Comparison of ENCODE assay signal across 28 cellular contexts in genomic region chr6:131443014-131443413, GRCh38.
DNase-seq lines count a peak whose midpoint lies in the region; ATAC-seq and TF ChIP-seq lines count a peak whose summit lies in the region.
"Had no signal": no experiment of that assay in that cellular context is flagged by ENCODE, and none has a peak within 500 bp of the region (broad histone marks: within the 10 kb centered on the region; RNA-seq: fewer than 3 reads in every experiment).

No MANE protein-coding gene starts in this region.

- H3K4me1 ChIP-seq in osteoblast (ENCODE audit: insufficient read depth, low read length), result no peaks in the 10 kb centered on the region
- H3K4me1 ChIP-seq: BLaER1 treated with 17β-estradiol and CSF1 and Interleukin-3, amounts not matched to agents 10 nM and 100 nM; gastroesophageal sphincter; right lobe of liver; SJSA1; vagina had no signal

- ATAC-seq in T-cell (replicated peaks in 1 of 4) (peak in 3 of 4 experiments; percentile 47 to 56 (median 52)), HG02759 (IDR thresholded peaks at IDR 0.05; ENCODE audit: unreplicated experiment) (no peak)
- ATAC-seq: gastroesophageal sphincter; left colon; right lobe of liver; stimulated activated memory B cell treated with anti-CD40 and anti-IgM and Interleukin-4, amounts not matched to agents 10 μg/mL and 1 μg/mL and 100 μg/mL, for 72 hours had no signal

- DNase-seq in activated naive CD4-positive, alpha-beta T cell treated with anti-CD3 and anti-CD28 coated beads for 36 hours, result no peak
- no peak for DNase-seq in activated naive CD4-positive, alpha-beta T cell (lab: John Stamatoyannopoulos, UW)
- DNase-seq in T-cell (no peak), osteoblast (ENCODE audit: insufficient read length, low spot score, missing footprints) (peak; percentile 5), hypothalamus (lab: John Stamatoyannopoulos, UW) (no peak), substantia nigra (lab: John Stamatoyannopoulos, UW) (no peak)
- DNase-seq: cerebellar nuclear complex, hippocampal formation, left colon, mammary epithelial cell, NCI-H1417 treated with DMSO at 0.1 percent for 48 hours, NCI-H2081 treated with DMSO at 0.1 percent for 48 hours, NCI-H446, NCI-H774, right lobe of liver had no signal

- TF ChIP-seq CTCF in osteoblast (IDR thresholded peaks at IDR 0.05; ENCODE audit: extremely low read depth, low read depth, low read length), result no peak

- H2AFZ ChIP-seq in osteoblast (ENCODE audit: low read length), result no peak overlapping the region

- H3K27ac ChIP-seq in osteoblast (ENCODE audit: low read depth, low read length) (no peak overlapping the region), substantia nigra (ENCODE audit: low read depth, low read length, poor library complexity, severe bottlenecking) (no peak overlapping the region)
- H3K27ac ChIP-seq: BLaER1 treated with 17β-estradiol and CSF1 and Interleukin-3, amounts not matched to agents 10 nM and 100 nM; gastroesophageal sphincter; HL-60; KMS-11; neutrophil; right lobe of liver; SJSA1; thoracic aorta; vagina had no signal

- peaks cover 57% of the 10 kb centered on the region for H3K4me1 Mint-ChIP-seq in activated naive CD4-positive, alpha-beta T cell treated with anti-CD3 and anti-CD28 coated beads for 36 hours (ENCODE audit: low read depth)
- H3K4me1 Mint-ChIP-seq in T-cell, result peaks cover 62 to 68% (median 64%) of the 10 kb centered on the region in 3 donors
- H3K4me1 Mint-ChIP-seq in activated naive CD8-positive, alpha-beta T cell (ENCODE audit: low read depth), result peaks cover 72% of the 10 kb centered on the region
- H3K4me1 Mint-ChIP-seq: stimulated activated memory B cell treated with anti-CD40 and anti-IgM and Interleukin-4, amounts not matched to agents 10 μg/mL and 1 μg/mL and 100 μg/mL, for 72 hours had no signal

- H3K9me3 Mint-ChIP-seq in activated naive CD4-positive, alpha-beta T cell treated with anti-CD3 and anti-CD28 coated beads for 36 hours, result peaks cover 1% of the 10 kb centered on the region
- H3K9me3 Mint-ChIP-seq in T-cell, result peaks cover 0 to 12% (median 2%) of the 10 kb centered on the region in 3 donors
- peaks cover 11% of the 10 kb centered on the region for H3K9me3 Mint-ChIP-seq in activated naive CD8-positive, alpha-beta T cell (ENCODE audit: low read depth)
- H3K9me3 Mint-ChIP-seq: immature natural killer cell; stimulated activated memory B cell treated with anti-CD40 and anti-IgM and Interleukin-4, amounts not matched to agents 10 μg/mL and 1 μg/mL and 100 μg/mL, for 72 hours had no signal

- no peaks in the 10 kb centered on the region for H3K79me2 ChIP-seq in osteoblast (ENCODE audit: insufficient read depth, low read length)

- peak overlapping the region; percentile 83 for H3K4me3 Mint-ChIP-seq in activated naive CD4-positive, alpha-beta T cell treated with anti-CD3 and anti-CD28 coated beads for 36 hours
- peak overlapping the region; percentile 75 to 83 (median 81) for H3K4me3 Mint-ChIP-seq in T-cell
- H3K4me3 Mint-ChIP-seq in activated naive CD8-positive, alpha-beta T cell, result peak overlapping the region; percentile 88
- H3K4me3 Mint-ChIP-seq: immature natural killer cell; stimulated activated memory B cell treated with anti-CD40 and anti-IgM and Interleukin-4, amounts not matched to agents 10 μg/mL and 1 μg/mL and 100 μg/mL, for 72 hours had no signal

- no peak overlapping the region for H3K4me3 ChIP-seq in osteoblast (ENCODE audit: insufficient read depth, low read length)
- H3K4me3 ChIP-seq: BLaER1 treated with 17β-estradiol and CSF1 and Interleukin-3, amounts not matched to agents 10 nM and 100 nM; gastroesophageal sphincter; right lobe of liver; SJSA1; thoracic aorta; vagina had no signal

- no peak overlapping the region for H3K4me2 ChIP-seq in osteoblast (ENCODE audit: insufficient read depth, low read length)
- H3K4me2 ChIP-seq: BLaER1 treated with 17β-estradiol and CSF1 and Interleukin-3, amounts not matched to agents 10 nM and 100 nM; KMS-11 had no signal

- peak overlapping the region; percentile 90 for H3K27ac Mint-ChIP-seq in activated naive CD4-positive, alpha-beta T cell treated with anti-CD3 and anti-CD28 coated beads for 36 hours
- H3K27ac Mint-ChIP-seq in T-cell, result peak overlapping the region; percentile 90 to 95
- H3K27ac Mint-ChIP-seq in activated naive CD8-positive, alpha-beta T cell, result peak overlapping the region; percentile 93
- H3K27ac Mint-ChIP-seq: progenitor cell of endocrine pancreas; stimulated activated memory B cell treated with anti-CD40 and anti-IgM and Interleukin-4, amounts not matched to agents 10 μg/mL and 1 μg/mL and 100 μg/mL, for 72 hours had no signal

- H3K36me3 ChIP-seq in osteoblast (ENCODE audit: insufficient read depth, low read length), result no peaks in the 10 kb centered on the region
- H3K36me3 ChIP-seq: BLaER1 treated with 17β-estradiol and CSF1 and Interleukin-3, amounts not matched to agents 10 nM and 100 nM; gastroesophageal sphincter; neutrophil; right lobe of liver; SJSA1; thoracic aorta; vagina had no signal

- POLR2A ChIA-PET in T-cell (lab: Charles Lee), result no interaction called here

- intact Hi-C loops in activated naive CD4-positive, alpha-beta T cell treated with anti-CD3 and anti-CD28 coated beads for 36 hours (cut with micrococcal nuclease), result loop anchor here (1.0 to 10.0 kb wide), 4 partner anchors 8 to 1418 kb away; no protein-coding TSS in a partner anchor

- H3K36me3 Mint-ChIP-seq in activated naive CD4-positive, alpha-beta T cell treated with anti-CD3 and anti-CD28 coated beads for 36 hours (ENCODE audit: low read depth), result peaks cover 18% of the 10 kb centered on the region
- peaks cover 22% of the 10 kb centered on the region for H3K36me3 Mint-ChIP-seq in T-cell
- H3K36me3 Mint-ChIP-seq in activated naive CD8-positive, alpha-beta T cell, result peaks cover 23% of the 10 kb centered on the region
- H3K36me3 Mint-ChIP-seq: immature natural killer cell; stimulated activated memory B cell treated with anti-CD40 and anti-IgM and Interleukin-4, amounts not matched to agents 10 μg/mL and 1 μg/mL and 100 μg/mL, for 72 hours had no signal

- H3K27me3 ChIP-seq in osteoblast (ENCODE audit: insufficient read depth, low read length), result no peaks in the 10 kb centered on the region
- H3K27me3 ChIP-seq: BLaER1 treated with 17β-estradiol and CSF1 and Interleukin-3, amounts not matched to agents 10 nM and 100 nM; gastroesophageal sphincter; neutrophil; right lobe of liver; SJSA1; vagina had no signal

- CTCF ChIA-PET in activated naive CD4-positive, alpha-beta T cell treated with anti-CD3 and anti-CD28 coated beads for 36 hours (lab: Charles Lee), result no interaction called here
- CTCF ChIA-PET in T-cell (lab: Charles Lee), result no interaction called here

- no peaks in the 10 kb centered on the region for H3K27me3 Mint-ChIP-seq in activated naive CD4-positive, alpha-beta T cell treated with anti-CD3 and anti-CD28 coated beads for 36 hours (ENCODE audit: low read depth)
- H3K27me3 Mint-ChIP-seq in T-cell, result no peaks in the 10 kb centered on the region
- no peaks in the 10 kb centered on the region for H3K27me3 Mint-ChIP-seq in activated naive CD8-positive, alpha-beta T cell
- H3K27me3 Mint-ChIP-seq: progenitor cell of endocrine pancreas; stimulated activated memory B cell treated with anti-CD40 and anti-IgM and Interleukin-4, amounts not matched to agents 10 μg/mL and 1 μg/mL and 100 μg/mL, for 72 hours had no signal

- no peaks in the 10 kb centered on the region for H3K9me3 ChIP-seq in osteoblast (ENCODE audit: low read depth, low read length)
- H3K9me3 ChIP-seq: neutrophil, right lobe of liver, SJSA1, thoracic aorta, vagina had no signal

- H4K20me1 ChIP-seq in osteoblast (ENCODE audit: insufficient read depth, low read length), result no peaks in the 10 kb centered on the region
- H4K20me1 ChIP-seq: BLaER1 treated with 17β-estradiol and CSF1 and Interleukin-3, amounts not matched to agents 10 nM and 100 nM had no signal
